In the genomic region with DNA sequence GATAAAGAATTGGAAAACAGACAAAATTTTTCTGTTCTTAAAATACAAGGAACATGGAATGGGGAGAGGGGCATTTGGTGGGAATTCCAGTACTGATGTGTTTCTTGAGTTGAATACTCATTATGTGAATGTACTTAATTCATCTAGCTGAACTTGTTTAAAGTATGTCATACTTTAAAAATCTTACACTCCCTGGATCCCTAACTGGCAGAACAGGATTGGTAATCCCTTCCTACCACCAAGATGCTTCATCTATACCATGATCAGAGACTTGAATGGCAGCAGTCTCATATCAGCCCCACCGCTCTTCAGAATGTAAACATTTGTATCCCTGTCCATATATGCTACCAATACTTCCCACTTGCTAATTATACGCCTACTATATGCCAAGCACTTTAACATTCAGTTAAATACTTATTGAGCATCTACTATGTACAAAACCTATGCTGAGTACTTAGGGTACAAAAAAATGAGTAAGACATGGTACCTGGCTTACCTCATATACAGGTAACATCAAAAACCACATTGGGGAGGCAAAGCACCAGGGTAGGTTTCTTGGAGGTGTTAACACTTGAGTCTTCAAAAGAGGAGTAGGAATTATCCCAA, we compare ENCODE assay signal across 1 cellular context.
TF ChIP-seq lines count a peak whose summit lies in the region.

No MANE protein-coding gene starts in this region.

TF ChIP-seq in A549, 52 proteins besides CTCF, POLR2A, EP300 and RAD21:
- TF ChIP-seq FOXS1 (CRISPR knock-in tag; IDR thresholded peaks at IDR 0.05), result no peak
- no peak for TF ChIP-seq ZC3H11A (IDR thresholded peaks at IDR 0.05)
- TF ChIP-seq, protein P1, sequence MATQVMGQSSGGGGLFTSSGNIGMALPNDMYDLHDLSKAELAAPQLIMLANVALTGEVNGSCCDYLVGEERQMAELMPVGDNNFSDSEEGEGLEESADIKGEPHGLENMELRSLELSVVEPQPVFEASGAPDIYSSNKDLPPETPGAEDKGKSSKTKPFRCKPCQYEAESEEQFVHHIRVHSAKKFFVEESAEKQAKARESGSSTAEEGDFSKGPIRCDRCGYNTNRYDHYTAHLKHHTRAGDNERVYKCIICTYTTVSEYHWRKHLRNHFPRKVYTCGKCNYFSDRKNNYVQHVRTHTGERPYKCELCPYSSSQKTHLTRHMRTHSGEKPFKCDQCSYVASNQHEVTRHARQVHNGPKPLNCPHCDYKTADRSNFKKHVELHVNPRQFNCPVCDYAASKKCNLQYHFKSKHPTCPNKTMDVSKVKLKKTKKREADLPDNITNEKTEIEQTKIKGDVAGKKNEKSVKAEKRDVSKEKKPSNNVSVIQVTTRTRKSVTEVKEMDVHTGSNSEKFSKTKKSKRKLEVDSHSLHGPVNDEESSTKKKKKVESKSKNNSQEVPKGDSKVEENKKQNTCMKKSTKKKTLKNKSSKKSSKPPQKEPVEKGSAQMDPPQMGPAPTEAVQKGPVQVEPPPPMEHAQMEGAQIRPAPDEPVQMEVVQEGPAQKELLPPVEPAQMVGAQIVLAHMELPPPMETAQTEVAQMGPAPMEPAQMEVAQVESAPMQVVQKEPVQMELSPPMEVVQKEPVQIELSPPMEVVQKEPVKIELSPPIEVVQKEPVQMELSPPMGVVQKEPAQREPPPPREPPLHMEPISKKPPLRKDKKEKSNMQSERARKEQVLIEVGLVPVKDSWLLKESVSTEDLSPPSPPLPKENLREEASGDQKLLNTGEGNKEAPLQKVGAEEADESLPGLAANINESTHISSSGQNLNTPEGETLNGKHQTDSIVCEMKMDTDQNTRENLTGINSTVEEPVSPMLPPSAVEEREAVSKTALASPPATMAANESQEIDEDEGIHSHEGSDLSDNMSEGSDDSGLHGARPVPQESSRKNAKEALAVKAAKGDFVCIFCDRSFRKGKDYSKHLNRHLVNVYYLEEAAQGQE (IDR thresholded peaks at IDR 0.05), result no peak
- TF ChIP-seq JUN (IDR thresholded peaks at IDR 0.05), result no peak
- no peak for TF ChIP-seq MYC (IDR thresholded peaks at IDR 0.05; ENCODE audit: borderline replicate concordance, low read length)
- TF ChIP-seq KDM1A (IDR thresholded peaks at IDR 0.05; ENCODE audit: low read depth), result no peak
- no peak for TF ChIP-seq JUNB (IDR thresholded peaks at IDR 0.05)
